29 cellular contexts compared by ENCODE assay signal in genomic region chr3:120652896-120653545, GRCh38. TPM values are rescaled to one million over a fixed set of nuclear protein-coding genes. Genes with fewer than 3 reads are reported as not detected.
DNase-seq lines count a peak whose midpoint lies in the region; ATAC-seq, FAIRE-seq and TF ChIP-seq lines count a peak whose summit lies in the region.
"Had no signal": no experiment of that assay in that cellular context is flagged by ENCODE, and none has a peak within 500 bp of the region (broad histone marks: within the 10 kb centered on the region; RNA-seq: fewer than 3 reads in every experiment).

No MANE protein-coding gene starts in this region.

- intact Hi-C loops in pancreas (cut with DNase I), result no loop called here

- H3K27me3 ChIP-seq in pancreas, result no peaks in the 10 kb centered on the region
- H3K27me3 ChIP-seq: BLaER1, esophagus squamous epithelium, left lung, neutrophil, SJCRH30, upper lobe of left lung had no signal

- ATAC-seq in pancreas (peak; percentile 43 to 72 (median 56)), HG02840 (IDR thresholded peaks at IDR 0.05; ENCODE audit: low FRiP score, unreplicated experiment) (no peak), GM18907 (IDR thresholded peaks at IDR 0.05; ENCODE audit: unreplicated experiment) (no peak)
- ATAC-seq: left lung; stimulated activated naive CD8-positive, alpha-beta T cell treated with anti-CD3 and anti-CD28 coated beads, Interleukin-15, amount 100 ng/mL, for 72 hours had no signal

- peaks cover 0 to 3% (median 0%) of the 10 kb centered on the region in 3 donors for H3K4me1 ChIP-seq in pancreas
- H3K4me1 ChIP-seq: esophagus squamous epithelium, left lung, SJCRH30, upper lobe of left lung had no signal

- 24 to 26% methylated on average over 5 of the region's 5 CpGs for WGBS in pancreas, 2 donors

- DNase-seq in DMS 273 (lab: John Stamatoyannopoulos, UW; ENCODE audit: unreplicated experiment) (peak; percentile 89), NCI-H2171 treated with DMSO at 0.1 percent for 48 hours (lab: John Stamatoyannopoulos, UW) (peak; percentile 74), cerebellar cortex (ENCODE audit: low spot score) (peak; percentile 53), pancreas (peak in 5 of 6 donors; percentile 14 to 43 (median 23)), hippocampal formation (lab: John Stamatoyannopoulos, UW) (no peak)
- DNase-seq: activated B cell treated with CpG ODN at 0.5 μM for 24 hours; activated CD4-positive, alpha-beta T cell treated with anti-CD3 and anti-CD28 coated beads, Interleukin-2, amount 50 U/mL, for 48 hours; activated CD8-positive, alpha-beta memory T cell treated with anti-CD3 and anti-CD28 coated beads, Interleukin-2, amount 50 U/mL, for 4 hours; activated naive CD4-positive, alpha-beta T cell treated with anti-CD3 and anti-CD28 coated beads, Interleukin-2, amount 50 U/mL, for 16 hours; COR-L47; esophagus squamous epithelium; HFFc6; Kasumi-1; MV-4-11; NCI-H187; SJCRH30; stimulated activated naive CD8-positive, alpha-beta T cell treated with anti-CD3 and anti-CD28 coated beads, Interleukin-15, amount 100 ng/mL, for 72 hours; upper lobe of left lung had no signal

- TF ChIP-seq CTCF in pancreas (IDR thresholded peaks at IDR 0.05), result no peak

- no peak overlapping the region for H3K27ac ChIP-seq in pancreas
- H3K27ac ChIP-seq: BLaER1, esophagus squamous epithelium, HL-60, left lung, neutrophil, SJCRH30, upper lobe of left lung had no signal

- H3K4me3 ChIP-seq in pancreas, result no peak overlapping the region
- H3K4me3 ChIP-seq: BLaER1, esophagus squamous epithelium, left lung, SJCRH30, upper lobe of left lung had no signal

- H3K9me3 ChIP-seq in pancreas, result no peaks in the 10 kb centered on the region
- H3K9me3 ChIP-seq: BLaER1, esophagus squamous epithelium, left lung, neutrophil, SJCRH30, upper lobe of left lung had no signal

- H3K36me3 ChIP-seq in pancreas, result peaks cover 0 to 7% (median 0%) of the 10 kb centered on the region in 3 donors
- H3K36me3 ChIP-seq: BLaER1, esophagus squamous epithelium, left lung, neutrophil, SJCRH30, upper lobe of left lung had no signal

- FAIRE-seq in pancreas (lab: Jason Lieb, UNC), result no peak
- FAIRE-seq: endometrium, frontal cortex had no signal

RNA-seq across cellular contexts. Expression of gene HGD, which starts 29.0 kb away (rescaled TPM):
- total RNA-seq in pancreas, result 10 to 100 TPM in 4 of 6 donors, 1 to 10 TPM in 2; 9.7 to 27.7 (median 16.0) TPM
- polyA plus RNA-seq in pancreas, result 10 to 100 TPM; 13.5 to 22.7 TPM
- total RNA-seq: Daoy, myocyte, skeletal muscle tissue had no signal

RNA-seq across cellular contexts. Expression of gene NDUFB4, which starts 56.9 kb away (rescaled TPM):
- 10 to 100 TPM; 43.0 to 55.2 (median 50.8) TPM for total RNA-seq in pancreas
- polyA plus RNA-seq in pancreas, result 100 to 1,000 TPM in 1 of 2 donors, 10 to 100 TPM in 1; 73.2 to 153 TPM

Comparison
In these comparisons a context has a peak if more than half of its experiments do, and no peak if none do; other contexts are left out.
1. DNase-seq: peak in DMS 273 (single experiment), NCI-H2171 treated with DMSO at 0.1 percent for 48 hours (single experiment), cerebellar cortex (single experiment) and pancreas (5 of 6); none in hippocampal formation (0 of 2).
2. ATAC-seq: peak in pancreas (4 of 4); none in HG02840 (single experiment) and GM18907 (single experiment).